In the genomic region with DNA sequence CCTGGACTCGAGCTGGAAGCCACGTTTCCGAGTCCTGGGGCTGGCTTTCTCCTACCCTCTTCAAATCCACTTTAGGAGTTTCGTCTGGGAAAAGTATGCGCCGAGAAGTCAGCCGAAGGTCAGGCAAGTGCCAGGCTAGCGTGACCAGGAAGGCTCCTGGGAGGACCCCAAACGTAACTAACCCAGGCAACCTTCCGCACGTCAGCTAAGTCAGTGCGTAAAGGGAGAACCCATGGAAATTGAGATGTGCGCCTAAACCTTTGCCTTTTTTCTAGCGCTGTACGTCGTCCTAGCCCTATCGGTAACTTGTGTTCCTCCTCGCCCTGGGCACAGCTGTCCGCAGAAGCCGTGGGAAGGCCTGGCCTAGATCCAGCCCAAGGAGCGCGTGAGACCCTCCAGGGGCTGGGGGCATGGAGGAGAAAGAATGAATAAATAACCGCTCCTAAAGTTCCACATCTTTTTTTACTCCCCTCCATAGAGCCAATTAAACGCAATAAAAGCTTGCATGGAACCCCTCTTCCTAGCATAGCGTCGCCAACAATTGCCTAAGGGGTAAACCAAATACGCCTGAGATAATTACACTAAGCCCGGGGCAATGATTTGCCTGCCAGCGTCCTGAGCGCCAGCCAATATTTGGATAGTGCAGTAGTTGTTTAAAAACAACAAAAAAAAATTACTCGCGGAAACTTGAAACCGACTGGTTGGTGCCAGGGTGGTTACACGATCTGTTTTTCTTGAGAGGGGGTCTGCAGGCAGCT, we compare ENCODE assay signal across 11 cellular contexts. TPM values are rescaled to one million over a fixed set of nuclear protein-coding genes. Genes with fewer than 3 reads are reported as not detected.
DNase-seq lines count a peak whose midpoint lies in the region; ATAC-seq and TF ChIP-seq lines count a peak whose summit lies in the region.
"Had no signal": no experiment of that assay in that cellular context is flagged by ENCODE, and none has a peak within 500 bp of the region (broad histone marks: within the 10 kb centered on the region; RNA-seq: fewer than 3 reads in every experiment).

No MANE protein-coding gene starts in this region.

- H3K4me1 Mint-ChIP-seq in T-helper 17 cell: peaks cover 25% of the 10 kb centered on the region
- H3K4me1 Mint-ChIP-seq in neural crest cell: peaks cover 50% of the 10 kb centered on the region

- DNase-seq in NCI-H2171 treated with DMSO at 0.1 percent for 48 hours (lab: John Stamatoyannopoulos, UW): peak; percentile 54
- DNase-seq in NCI-H2171 (lab: John Stamatoyannopoulos, UW): no peak
- DNase-seq in H7: peak; percentile 61
- no peak for DNase-seq in T-helper 17 cell
- peak; percentile 2 for DNase-seq in neural crest cell (ENCODE audit: low read depth, low spot score)
- DNase-seq in NCI-H187 treated with DMSO at 0.1 percent for 48 hours (lab: John Stamatoyannopoulos, UW): no peak
- no peak for DNase-seq in ascending aorta (ENCODE audit: low spot score in 2 of 2)
- no peak for DNase-seq in right lobe of liver
- DNase-seq: activated CD4-positive, CD25-positive, alpha-beta regulatory T cell; stimulated activated naive CD4-positive, alpha-beta T cell treated with Interleukin-2 at 50 U/mL for 16 hours had no signal

- intact Hi-C loops in ascending aorta (cut with DNase I): no loop called here
- intact Hi-C loops in right lobe of liver (cut with DNase I): no loop called here

- no peaks in the 10 kb centered on the region for H3K36me3 ChIP-seq in H7 (replicated peaks; ENCODE audit: control insufficient read depth, insufficient read depth, low read length)
- H3K36me3 ChIP-seq in ascending aorta: no peaks in the 10 kb centered on the region
- no peaks in the 10 kb centered on the region for H3K36me3 ChIP-seq in right lobe of liver

- peak overlapping the region; percentile 50 for H3K4me3 Mint-ChIP-seq in T-helper 17 cell
- H3K4me3 Mint-ChIP-seq in neural crest cell: peak overlapping the region; percentile 72

- H3K27ac Mint-ChIP-seq in T-helper 17 cell (peak overlapping the region; percentile 45), neural crest cell (ENCODE audit: unreplicated experiment) (no peak overlapping the region)

- no peak for TF ChIP-seq CTCF in neural crest cell (conservative IDR thresholded peaks at IDR 0.05)
- TF ChIP-seq CTCF in ascending aorta (IDR thresholded peaks at IDR 0.05): no peak
- TF ChIP-seq CTCF in right lobe of liver (IDR thresholded peaks at IDR 0.05): no peak

- peaks cover 9% of the 10 kb centered on the region for H3K36me3 Mint-ChIP-seq in T-helper 17 cell (ENCODE audit: low read depth)
- H3K36me3 Mint-ChIP-seq in neural crest cell (ENCODE audit: low read depth): no peaks in the 10 kb centered on the region

- WGBS in right lobe of liver (ENCODE audit: insufficient coverage, low coverage, low lambda C conversion rate, missing lambda C conversion rate): 3% methylated on average over 29 of the region's 34 CpGs

- no peak for ATAC-seq in T-helper 17 cell
- ATAC-seq in right lobe of liver: no peak

- H3K9me3 Mint-ChIP-seq in neural crest cell: no peaks in the 10 kb centered on the region

- H3K4me3 ChIP-seq in H7 (ENCODE audit: insufficient read depth, low read depth, low read length) (peak overlapping the region; percentile 42), ascending aorta (peak overlapping the region in 1 of 2 donors; percentile 19), right lobe of liver (no peak overlapping the region)

- no peaks in the 10 kb centered on the region for H3K9me3 ChIP-seq in T-helper 17 cell (ENCODE audit: control insufficient read depth, low read length, poor library complexity, severe bottlenecking)
- H3K9me3 ChIP-seq in ascending aorta: no peaks in the 10 kb centered on the region
- no peaks in the 10 kb centered on the region for H3K9me3 ChIP-seq in right lobe of liver

- peaks cover 96% of the 10 kb centered on the region for H3K27me3 ChIP-seq in H7 (ENCODE audit: control insufficient read depth, insufficient read depth, low read length)
- H3K27me3 ChIP-seq in ascending aorta: peaks cover 75% of the 10 kb centered on the region
- H3K27me3 ChIP-seq in right lobe of liver: peaks cover 20 to 59% of the 10 kb centered on the region in 2 donors

- peaks cover 11 to 27% of the 10 kb centered on the region in 2 donors for H3K4me1 ChIP-seq in ascending aorta
- H3K4me1 ChIP-seq in right lobe of liver: peaks cover 0 to 36% (median 0%) of the 10 kb centered on the region in 4 donors

- H3K27ac ChIP-seq in ascending aorta (no peak overlapping the region), right lobe of liver (no peak overlapping the region)

- H3K27me3 Mint-ChIP-seq in T-helper 17 cell (peaks cover 81% of the 10 kb centered on the region), neural crest cell (ENCODE audit: low read depth) (peaks cover 100% of the 10 kb centered on the region)

- TF ChIP-seq POLR2A in right lobe of liver (IDR thresholded peaks at IDR 0.05): no peak

RNA-seq across cellular contexts. Expression of gene FOXB2, which starts 4.0 kb away (rescaled TPM):
- total RNA-seq in H7 (2014; rRNA removed; shearing (Covaris generic)): 0.90 TPM in 1 of 2 replicates, not detected in the other
- total RNA-seq in T-helper 17 cell: not detected
- not detected in 2 replicates for total RNA-seq in neural crest cell
- total RNA-seq in ascending aorta: not detected
- not detected for total RNA-seq in right lobe of liver
- total RNA-seq: RPMI7951 had no signal

Comparison
In these comparisons a context has a peak if more than half of its experiments do, and no peak if none do; other contexts are left out.
1. DNase-seq: peak in NCI-H2171 treated with DMSO at 0.1 percent for 48 hours (single experiment), H7 (single experiment) and neural crest cell (single experiment); none in NCI-H2171 (single experiment), T-helper 17 cell (0 of 3), NCI-H187 treated with DMSO at 0.1 percent for 48 hours (single experiment), ascending aorta (0 of 2) and right lobe of liver (0 of 3).